In genomic region chr1:112614460-112615065, GRCh38 we compare ENCODE assay signal across 7 cellular contexts. TPM values are rescaled to one million over a fixed set of nuclear protein-coding genes. Genes with fewer than 3 reads are reported as not detected.
DNase-seq lines count a peak whose midpoint lies in the region; ATAC-seq and TF ChIP-seq lines count a peak whose summit lies in the region.

No MANE protein-coding gene starts in this region.

- peak; percentile 75 for TF ChIP-seq CTCF in LNCAP (IDR thresholded peaks at IDR 0.05)

- H3K27ac Mint-ChIP-seq in activated CD4-positive, alpha-beta T cell treated with anti-CD3 and anti-CD28 coated beads, Interleukin-2, amount 10 ng/mL, durations not matched to agents 7 days and 5 days = peak overlapping the region; percentile 33

- POLR2A ChIA-PET in activated CD4-positive, alpha-beta T cell treated with anti-CD3 and anti-CD28 coated beads, Interleukin-2, amount 10 ng/mL, durations not matched to agents 7 days and 5 days (lab: Charles Lee) = no interaction called here

- DNase-seq in ELR (ENCODE audit: low read depth) (peak; percentile 76), kidney tubule cell (ENCODE audit: low spot score) (peak; percentile 58)
- DNase-seq in activated CD4-positive, alpha-beta T cell treated with anti-CD3 and anti-CD28 coated beads, Interleukin-2, amount 10 ng/mL, durations not matched to agents 7 days and 5 days = peak; percentile 29

- ATAC-seq in GM21619 (IDR thresholded peaks at IDR 0.05; ENCODE audit: unreplicated experiment) (no peak), HG03457 (IDR thresholded peaks at IDR 0.05; ENCODE audit: unreplicated experiment) (no peak), GM18502 (IDR thresholded peaks at IDR 0.05; ENCODE audit: poor library complexity, unreplicated experiment) (no peak)

- CTCF ChIA-PET in activated CD4-positive, alpha-beta T cell treated with anti-CD3 and anti-CD28 coated beads, Interleukin-2, amount 10 ng/mL, durations not matched to agents 7 days and 5 days (lab: Charles Lee) = interaction anchor here (0.7 to 1.6 kb wide), 6 partner anchors 113 to 313 kb away, joined by 3 to 7 read pairs (median 5); no protein-coding TSS in a partner anchor

- no peaks in the 10 kb centered on the region for H3K27me3 Mint-ChIP-seq in activated CD4-positive, alpha-beta T cell treated with anti-CD3 and anti-CD28 coated beads, Interleukin-2, amount 10 ng/mL, durations not matched to agents 7 days and 5 days

- H3K9me3 Mint-ChIP-seq in activated CD4-positive, alpha-beta T cell treated with anti-CD3 and anti-CD28 coated beads, Interleukin-2, amount 10 ng/mL, durations not matched to agents 7 days and 5 days = no peaks in the 10 kb centered on the region

- peaks cover 18% of the 10 kb centered on the region for H3K36me3 Mint-ChIP-seq in activated CD4-positive, alpha-beta T cell treated with anti-CD3 and anti-CD28 coated beads, Interleukin-2, amount 10 ng/mL, durations not matched to agents 7 days and 5 days (ENCODE audit: low read depth)

- H3K4me3 Mint-ChIP-seq in activated CD4-positive, alpha-beta T cell treated with anti-CD3 and anti-CD28 coated beads, Interleukin-2, amount 10 ng/mL, durations not matched to agents 7 days and 5 days = no peak overlapping the region

- H3K4me1 Mint-ChIP-seq in activated CD4-positive, alpha-beta T cell treated with anti-CD3 and anti-CD28 coated beads, Interleukin-2, amount 10 ng/mL, durations not matched to agents 7 days and 5 days = peaks cover 25% of the 10 kb centered on the region

RNA-seq across cellular contexts. Expression of gene ST7L, which starts 4.4 kb away (rescaled TPM):
- total RNA-seq in activated CD4-positive, alpha-beta T cell treated with anti-CD3 and anti-CD28 coated beads, Interleukin-2, amount 10 ng/mL, durations not matched to agents 7 days and 5 days = 10 to 100 TPM; 13.8 to 18.5 TPM

RNA-seq across cellular contexts. Expression of gene CAPZA1, which starts 5.1 kb away (rescaled TPM):
- 100 to 1,000 TPM; 254 to 303 TPM for total RNA-seq in activated CD4-positive, alpha-beta T cell treated with anti-CD3 and anti-CD28 coated beads, Interleukin-2, amount 10 ng/mL, durations not matched to agents 7 days and 5 days

RNA-seq across cellular contexts. Expression of gene MOV10, which starts 59.9 kb away (rescaled TPM):
- total RNA-seq in activated CD4-positive, alpha-beta T cell treated with anti-CD3 and anti-CD28 coated beads, Interleukin-2, amount 10 ng/mL, durations not matched to agents 7 days and 5 days = 100 to 1,000 TPM; 118 to 126 TPM
